In genomic region chrX:146241902-146242301, GRCh38 we compare ENCODE assay signal across 27 cellular contexts.
"Had no signal": no experiment of that assay in that cellular context is flagged by ENCODE, and none has a peak within 500 bp of the region (broad histone marks: within the 10 kb centered on the region; RNA-seq: fewer than 3 reads in every experiment).

No MANE protein-coding gene starts in this region.

- H3K4me3 ChIP-seq: left lung, lung, ovary, skin epidermis, stomach, testis, thyroid gland, transverse colon, upper lobe of left lung, vagina had no signal

- H3K27me3 ChIP-seq: left lung, ovary, stomach, testis, thyroid gland, transverse colon, upper lobe of left lung, vagina had no signal

- H3K4me1 Mint-ChIP-seq: memory B cell; naive thymus-derived CD8-positive, alpha-beta T cell; nephron; neural crest cell; stimulated activated naive B cell treated with anti-CD40 and anti-IgM and Interleukin-4, amounts not matched to agents 10 μg/mL and 1 μg/mL and 100 μg/mL, for 72 hours had no signal

- H3K27ac Mint-ChIP-seq: memory B cell; naive thymus-derived CD8-positive, alpha-beta T cell; nephron; progenitor cell of endocrine pancreas; stimulated activated naive B cell treated with anti-CD40 and anti-IgM and Interleukin-4, amounts not matched to agents 10 μg/mL and 1 μg/mL and 100 μg/mL, for 72 hours had no signal

- H3K9me3 ChIP-seq: left lung, ovary, stomach, testis, thyroid gland, transverse colon, upper lobe of left lung, vagina had no signal

- H3K4me3 Mint-ChIP-seq: memory B cell; naive thymus-derived CD8-positive, alpha-beta T cell; nephron; neural crest cell; stimulated activated naive B cell treated with anti-CD40 and anti-IgM and Interleukin-4, amounts not matched to agents 10 μg/mL and 1 μg/mL and 100 μg/mL, for 72 hours had no signal

- H3K9me3 Mint-ChIP-seq: nephron had no signal

- H3K4me1 ChIP-seq: left lung, stomach, testis, thyroid gland, transverse colon, upper lobe of left lung, vagina had no signal

- H3K36me3 Mint-ChIP-seq: memory B cell; naive thymus-derived CD8-positive, alpha-beta T cell; stimulated activated naive B cell treated with anti-CD40 and anti-IgM and Interleukin-4, amounts not matched to agents 10 μg/mL and 1 μg/mL and 100 μg/mL, for 72 hours had no signal

- H3K36me3 ChIP-seq: left lung, ovary, stomach, thyroid gland, transverse colon, upper lobe of left lung, vagina had no signal

- DNase-seq: hippocampal formation; kidney glomerular epithelial cell; left cardiac atrium; left lung; midbrain; naive thymus-derived CD8-positive, alpha-beta T cell; nucleus accumbens; ovary; right cardiac atrium; stimulated activated CD4-positive, alpha-beta T cell treated with anti-CD3 and anti-CD28 coated beads, Interleukin-12 subunit alpha, Interleukin-12 subunit beta, amount 100 ng/mL, for 4 hours; stimulated activated CD4-positive, alpha-beta T cell treated with anti-CD3 and anti-CD28 coated beads, Interleukin-15, amount 100 ng/mL, for 24 hours; stimulated activated CD4-positive, alpha-beta T cell treated with anti-CD3 and anti-CD28 coated beads, Interleukin-2, amount 100 ng/mL, for 24 hours; stimulated activated CD4-positive, alpha-beta T cell treated with anti-CD3 and anti-CD28 coated beads, Interleukin-4, amount 100 ng/mL, for 1 hour; stimulated activated naive B cell treated with anti-CD40 and anti-IgM and Interleukin-4, amounts not matched to agents 10 μg/mL and 1 μg/mL and 100 μg/mL, for 72 hours; stimulated activated naive CD8-positive, alpha-beta T cell treated with anti-CD3 and anti-CD28 coated beads, Interleukin-15, Interleukin-2, amounts not matched to agents 100 U/mL and 50 U/mL, for 24 hours; stomach; testis; thyroid gland; transverse colon; upper lobe of left lung had no signal

- H3K27ac ChIP-seq: left lung, ovary, skin epidermis, stomach, testis, thyroid gland, transverse colon, upper lobe of left lung, vagina had no signal

- H3K27me3 Mint-ChIP-seq: memory B cell; naive thymus-derived CD8-positive, alpha-beta T cell; progenitor cell of endocrine pancreas; stimulated activated naive B cell treated with anti-CD40 and anti-IgM and Interleukin-4, amounts not matched to agents 10 μg/mL and 1 μg/mL and 100 μg/mL, for 72 hours had no signal
